Comparison of ENCODE assay signal across 9 cellular contexts in genomic region chr20:36606171-36607116, GRCh38. TPM values are rescaled to one million over a fixed set of nuclear protein-coding genes. Genes with fewer than 3 reads are reported as not detected.
DNase-seq lines count a peak whose midpoint lies in the region; ATAC-seq and TF ChIP-seq lines count a peak whose summit lies in the region.
"Had no signal": no experiment of that assay in that cellular context is flagged by ENCODE, and none has a peak within 500 bp of the region (broad histone marks: within the 10 kb centered on the region; RNA-seq: fewer than 3 reads in every experiment).

No MANE protein-coding gene starts in this region.

- peak overlapping the region; percentile 81 to 100 (median 92) for H3K4me3 ChIP-seq in BLaER1 treated with 17β-estradiol and CSF1 and Interleukin-3, amounts not matched to agents 10 nM and 100 nM
- H3K4me3 ChIP-seq in HUES6 (ENCODE audit: low read depth, low read length) (peak overlapping the region; percentile 94), fibroblast of villous mesenchyme (ENCODE audit: low read depth, low read length) (peak overlapping the region; percentile 78), sigmoid colon (peak overlapping the region; percentile 70 to 100 (median 86))

- TF ChIP-seq EP300 in sigmoid colon (IDR thresholded peaks at IDR 0.05), result no peak

- peaks cover 37 to 43% (median 41%) of the 10 kb centered on the region in 11 experiments for H3K36me3 ChIP-seq in BLaER1 treated with 17β-estradiol and CSF1 and Interleukin-3, amounts not matched to agents 10 nM and 100 nM
- H3K36me3 ChIP-seq in HUES6 (ENCODE audit: control insufficient read depth, insufficient read depth, low read length) (peaks cover 40% of the 10 kb centered on the region), sigmoid colon (peaks cover 18 to 39% (median 26%) of the 10 kb centered on the region in 4 donors)

- peak overlapping the region; percentile 91 to 97 (median 94) for H3K9ac ChIP-seq in BLaER1 treated with 17β-estradiol and CSF1 and Interleukin-3, amounts not matched to agents 10 nM and 100 nM
- H3K9ac ChIP-seq in HUES6 (ENCODE audit: low read length), result peak overlapping the region; percentile 96

- no peaks in the 10 kb centered on the region for H3K9me3 Mint-ChIP-seq in WTC11

- no peak for ATAC-seq in WTC11
- no peak for ATAC-seq in GM21723 (IDR thresholded peaks at IDR 0.05; ENCODE audit: unreplicated experiment)
- no peak for ATAC-seq in HG03460 (IDR thresholded peaks at IDR 0.05; ENCODE audit: unreplicated experiment)

- CTCF ChIA-PET in WTC11 (lab: Charles Lee), result interaction anchor here (0.5 to 2.4 kb wide), 35 partner anchors 8 to 541 kb away, joined by 3 to 22 read pairs (median 5); partner anchors contain the start of genes DSN1 and NDRG3

- H3K27ac ChIP-seq in BLaER1 treated with 17β-estradiol and CSF1 and Interleukin-3, amounts not matched to agents 10 nM and 100 nM, result peak overlapping the region; percentile 78 to 95 (median 91)
- H3K27ac ChIP-seq in HUES6 (ENCODE audit: low read depth, low read length) (peak overlapping the region; percentile 89), sigmoid colon (peak overlapping the region; percentile 87 to 96 (median 90))

- no peaks in the 10 kb centered on the region; the same call in 1 of the 2 replicates for H3K27me3 Mint-ChIP-seq in WTC11 (ENCODE audit: low read depth)

- H3K27me3 ChIP-seq in BLaER1 treated with 17β-estradiol and CSF1 and Interleukin-3, amounts not matched to agents 10 nM and 100 nM, result no peaks in the 10 kb centered on the region
- no peaks in the 10 kb centered on the region for H3K27me3 ChIP-seq in HUES6 (ENCODE audit: control insufficient read depth, insufficient read depth, low read length)
- H3K27me3 ChIP-seq in sigmoid colon, result no peaks in the 10 kb centered on the region

- intact Hi-C loops in sigmoid colon (cut with DNase I), result loop anchor here (5.0 to 10.0 kb wide), 4 partner anchors 151 to 402 kb away; partner anchors contain the start of gene DSN1

- no peak for TF ChIP-seq CTCF in WTC11 (IDR thresholded peaks at IDR 0.05)
- TF ChIP-seq CTCF in fibroblast of villous mesenchyme (IDR thresholded peaks at IDR 0.05; ENCODE audit: insufficient read depth, low read depth, low read length), result no peak
- no peak for TF ChIP-seq CTCF in sigmoid colon (IDR thresholded peaks at IDR 0.05)

- no peaks in the 10 kb centered on the region for H3K9me3 ChIP-seq in BLaER1 treated with 17β-estradiol and CSF1 and Interleukin-3, amounts not matched to agents 10 nM and 100 nM (replicated peaks in 1 of 11)
- H3K9me3 ChIP-seq in HUES6 (ENCODE audit: control insufficient read depth, insufficient read depth, low read depth, low read length), result no peaks in the 10 kb centered on the region
- no peaks in the 10 kb centered on the region for H3K9me3 ChIP-seq in sigmoid colon

- peaks cover 34% of the 10 kb centered on the region for H3K36me3 Mint-ChIP-seq in WTC11

- H3K4me2 ChIP-seq in BLaER1 treated with 17β-estradiol and CSF1 and Interleukin-3, amounts not matched to agents 10 nM and 100 nM, result peak overlapping the region; percentile 78 to 97 (median 85)

- peaks cover 32 to 45% (median 39%) of the 10 kb centered on the region in 10 experiments for H3K4me1 ChIP-seq in BLaER1 treated with 17β-estradiol and CSF1 and Interleukin-3, amounts not matched to agents 10 nM and 100 nM
- H3K4me1 ChIP-seq in HUES6 (ENCODE audit: control insufficient read depth, insufficient read depth, low read length) (peaks cover 9% of the 10 kb centered on the region), sigmoid colon (peaks cover 0 to 29% (median 25%) of the 10 kb centered on the region in 4 donors)

- 1% methylated on average over 29 of the region's 29 CpGs for WGBS in sigmoid colon, 2 donors

- POLR2A ChIA-PET in WTC11 (lab: Charles Lee), result interaction anchor here (0.6 to 4.0 kb wide), 7 partner anchors 14 to 38 kb away, joined by 4 to 16 read pairs (median 5); partner anchors contain the start of gene TGIF2

- peak overlapping the region; percentile 94 for H3K27ac Mint-ChIP-seq in WTC11

- H3K4me3 Mint-ChIP-seq in WTC11, result peak overlapping the region; percentile 97

- DNase-seq in WTC11 (ENCODE audit: low spot score) (peak; percentile 29), fibroblast of villous mesenchyme (ENCODE audit: low read depth) (peak; percentile 58), sigmoid colon (no peak), NCI-H2196 (lab: John Stamatoyannopoulos, UW; ENCODE audit: unreplicated experiment) (no peak)

- H4K20me1 ChIP-seq in BLaER1 treated with 17β-estradiol and CSF1 and Interleukin-3, amounts not matched to agents 10 nM and 100 nM, result peaks cover 16 to 56% (median 52%) of the 10 kb centered on the region in 11 experiments; a peak in 20 of 22 replicates

- TF ChIP-seq POLR2A in sigmoid colon (IDR thresholded peaks at IDR 0.05), result no peak

- peaks cover 17% of the 10 kb centered on the region for H3K4me1 Mint-ChIP-seq in WTC11

TF ChIP-seq in WTC11, 78 proteins besides CTCF, POLR2A, EP300 and RAD21:
- TF ChIP-seq ZNF532 (CRISPR knock-in tag; IDR thresholded peaks at IDR 0.05; ENCODE audit: borderline replicate concordance) (no peak), NFATC4 (CRISPR knock-in tag; IDR thresholded peaks at IDR 0.05) (no peak), ZNF219 (CRISPR knock-in tag; IDR thresholded peaks at IDR 0.05; ENCODE audit: borderline replicate concordance) (no peak), ZNF396 (CRISPR knock-in tag; IDR thresholded peaks at IDR 0.05; ENCODE audit: borderline replicate concordance) (no peak)
- TF ChIP-seq, protein P1, sequence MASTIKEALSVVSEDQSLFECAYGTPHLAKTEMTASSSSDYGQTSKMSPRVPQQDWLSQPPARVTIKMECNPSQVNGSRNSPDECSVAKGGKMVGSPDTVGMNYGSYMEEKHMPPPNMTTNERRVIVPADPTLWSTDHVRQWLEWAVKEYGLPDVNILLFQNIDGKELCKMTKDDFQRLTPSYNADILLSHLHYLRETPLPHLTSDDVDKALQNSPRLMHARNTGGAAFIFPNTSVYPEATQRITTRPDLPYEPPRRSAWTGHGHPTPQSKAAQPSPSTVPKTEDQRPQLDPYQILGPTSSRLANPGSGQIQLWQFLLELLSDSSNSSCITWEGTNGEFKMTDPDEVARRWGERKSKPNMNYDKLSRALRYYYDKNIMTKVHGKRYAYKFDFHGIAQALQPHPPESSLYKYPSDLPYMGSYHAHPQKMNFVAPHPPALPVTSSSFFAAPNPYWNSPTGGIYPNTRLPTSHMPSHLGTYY (CRISPR knock-in tag; IDR thresholded peaks at IDR 0.05), result no peak
- TF ChIP-seq, protein P2, sequence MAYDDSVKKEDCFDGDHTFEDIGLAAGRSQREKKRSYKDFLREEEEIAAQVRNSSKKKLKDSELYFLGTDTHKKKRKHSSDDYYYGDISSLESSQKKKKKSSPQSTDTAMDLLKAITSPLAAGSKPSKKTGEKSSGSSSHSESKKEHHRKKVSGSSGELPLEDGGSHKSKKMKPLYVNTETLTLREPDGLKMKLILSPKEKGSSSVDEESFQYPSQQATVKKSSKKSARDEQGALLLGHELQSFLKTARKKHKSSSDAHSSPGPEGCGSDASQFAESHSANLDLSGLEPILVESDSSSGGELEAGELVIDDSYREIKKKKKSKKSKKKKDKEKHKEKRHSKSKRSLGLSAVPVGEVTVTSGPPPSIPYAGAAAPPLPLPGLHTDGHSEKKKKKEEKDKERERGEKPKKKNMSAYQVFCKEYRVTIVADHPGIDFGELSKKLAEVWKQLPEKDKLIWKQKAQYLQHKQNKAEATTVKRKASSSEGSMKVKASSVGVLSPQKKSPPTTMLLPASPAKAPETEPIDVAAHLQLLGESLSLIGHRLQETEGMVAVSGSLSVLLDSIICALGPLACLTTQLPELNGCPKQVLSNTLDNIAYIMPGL (CRISPR knock-in tag; IDR thresholded peaks at IDR 0.05), result no peak

RNA-seq across cellular contexts. Expression of gene RAB5IF, which starts 0.9 kb away (rescaled TPM):
- total RNA-seq in WTC11 (2021), result 83.2 to 89.4 TPM (median 88.4 TPM) in 3 replicates
- total RNA-seq in fibroblast of villous mesenchyme, result 67.3 and 103 TPM in 2 replicates
- 10 to 100 TPM; 58.7 to 85.1 (median 75.7) TPM for total RNA-seq in sigmoid colon
- 100 to 1,000 TPM; 106 to 169 (median 148) TPM for polyA plus RNA-seq in sigmoid colon

RNA-seq across cellular contexts. Expression of gene TGIF2, which starts 33.0 kb away (rescaled TPM):
- 71.1 to 88.9 TPM (median 80.3 TPM) in 3 replicates for total RNA-seq in WTC11 (2021)
- 10.3 and 10.4 TPM in 2 replicates for total RNA-seq in fibroblast of villous mesenchyme
- 10 to 100 TPM in 3 of 4 donors, 1 to 10 TPM in 1; 8.9 to 13.6 (median 11.1) TPM for total RNA-seq in sigmoid colon
- 10 to 100 TPM in 1 of 3 donors, 1 to 10 TPM in 2; 2.1 to 10.0 (median 2.4) TPM for polyA plus RNA-seq in sigmoid colon

RNA-seq across cellular contexts. Expression of gene SLA2, which starts 39.6 kb away (rescaled TPM):
- total RNA-seq in WTC11 (2021) (0.11 to 0.23 TPM (median 0.17 TPM) in 3 replicates), fibroblast of villous mesenchyme (not detected in 2 replicates), sigmoid colon (under 1 TPM in 2 of 4 donors, not detected in 2; 0.54 to 0.55 TPM)
- polyA plus RNA-seq in sigmoid colon, result 1 to 10 TPM in 1 of 3 donors, under 1 TPM in 1, not detected in 1; 0.46 to 3.4 TPM
- total RNA-seq: LHCN-M2 had no signal

Comparison
In these comparisons a context has a peak if more than half of its experiments do, and no peak if none do; other contexts are left out.
1. DNase-seq: peak in WTC11 (single experiment) and fibroblast of villous mesenchyme (single experiment); none in sigmoid colon (single experiment) and NCI-H2196 (single experiment).
2. Peak in every context shown above with its lines, with median percentiles within 50 percentile points of each other: H3K27ac ChIP-seq and H3K4me3 ChIP-seq.